In genomic region chr5:27087820-27088219, GRCh38 we compare ENCODE assay signal across 14 cellular contexts. TPM values are rescaled to one million over a fixed set of nuclear protein-coding genes. Genes with fewer than 3 reads are reported as not detected.
A peak's percentile ranks its signal among the peaks of the same experiment; 100 is the strongest.
DNase-seq lines count a peak whose midpoint lies in the region; ATAC-seq, FAIRE-seq and TF ChIP-seq lines count a peak whose summit lies in the region.
"Had no signal": no experiment of that assay in that cellular context is flagged by ENCODE, and none has a peak within 500 bp of the region (broad histone marks: within the 10 kb centered on the region; RNA-seq: fewer than 3 reads in every experiment).

No MANE protein-coding gene starts in this region.

- no peaks in the 10 kb centered on the region for H3K9me3 ChIP-seq in OCI-LY3 (ENCODE audit: insufficient read depth, low read length)
- H3K9me3 ChIP-seq: BLaER1 treated with 17β-estradiol and CSF1 and Interleukin-3, amounts not matched to agents 10 nM and 100 nM had no signal

- TF ChIP-seq POLR2A in H54 (IDR thresholded peaks at IDR 0.05; ENCODE audit: low read depth, low read length), result no peak

- H3K4me1 ChIP-seq in OCI-LY3 (ENCODE audit: low read length), result no peaks in the 10 kb centered on the region
- H3K4me1 ChIP-seq: BLaER1 treated with 17β-estradiol and CSF1 and Interleukin-3, amounts not matched to agents 10 nM and 100 nM had no signal

- FAIRE-seq in H54 (lab: Jason Lieb, UNC), result peak; percentile 23

- TF ChIP-seq CTCF in OCI-LY3 (IDR thresholded peaks at IDR 0.05; ENCODE audit: low read depth, low read length), result no peak

- no peak overlapping the region for H3K27ac ChIP-seq in OCI-LY3 (ENCODE audit: low read length)
- H3K27ac ChIP-seq: BLaER1 treated with 17β-estradiol and CSF1 and Interleukin-3, amounts not matched to agents 10 nM and 100 nM had no signal

- no peaks in the 10 kb centered on the region for H3K36me3 ChIP-seq in OCI-LY3 (replicated peaks; ENCODE audit: low read depth, low read length)
- H3K36me3 ChIP-seq: BLaER1 treated with 17β-estradiol and CSF1 and Interleukin-3, amounts not matched to agents 10 nM and 100 nM had no signal

- H3K9ac ChIP-seq in OCI-LY3 (ENCODE audit: low read length), result no peak overlapping the region
- H3K9ac ChIP-seq: BLaER1 treated with 17β-estradiol and CSF1 and Interleukin-3, amounts not matched to agents 10 nM and 100 nM had no signal

- H3K4me2 ChIP-seq in OCI-LY3 (ENCODE audit: low read length), result no peak overlapping the region
- H3K4me2 ChIP-seq: BLaER1 treated with 17β-estradiol and CSF1 and Interleukin-3, amounts not matched to agents 10 nM and 100 nM had no signal

- no peak overlapping the region for H3K4me3 ChIP-seq in OCI-LY3 (ENCODE audit: low read length)
- H3K4me3 ChIP-seq: BLaER1 treated with 17β-estradiol and CSF1 and Interleukin-3, amounts not matched to agents 10 nM and 100 nM had no signal

- ATAC-seq in HG02973 (IDR thresholded peaks at IDR 0.05; ENCODE audit: unreplicated experiment), result no peak
- ATAC-seq: HCT116 had no signal

- H4K20me1 ChIP-seq in OCI-LY3 (ENCODE audit: insufficient read depth, low read length), result no peaks in the 10 kb centered on the region
- H4K20me1 ChIP-seq: BLaER1 treated with 17β-estradiol and CSF1 and Interleukin-3, amounts not matched to agents 10 nM and 100 nM had no signal

- H2AFZ ChIP-seq in OCI-LY3 (ENCODE audit: low read depth, low read length), result peak overlapping the region; percentile 65

- no peaks in the 10 kb centered on the region for H3K27me3 ChIP-seq in OCI-LY3 (ENCODE audit: low read depth, low read length)
- H3K27me3 ChIP-seq: BLaER1 treated with 17β-estradiol and CSF1 and Interleukin-3, amounts not matched to agents 10 nM and 100 nM had no signal

- H3K79me2 ChIP-seq in OCI-LY3 (ENCODE audit: low read length), result no peaks in the 10 kb centered on the region

- intact Hi-C loops in cardiac septum (cut with DNase I), result no loop called here

- DNase-seq in H54 (ENCODE audit: insufficient read length, low spot score) (no peak), left kidney (ENCODE audit: low read depth, low spot score) (peak; percentile 12), superior temporal gyrus (ENCODE audit: extremely low spot score) (peak; percentile 39), glomerular visceral epithelial cell (ENCODE audit: extremely low spot score) (no peak), cardiac septum (ENCODE audit: low spot score) (no peak)
- DNase-seq: ACHN; CD4-positive, CD25-positive, alpha-beta regulatory T cell; DMS53 had no signal

RNA-seq across cellular contexts. Expression of gene CDH9, which starts 49.4 kb away (rescaled TPM):
- total RNA-seq in cardiac septum, result not detected
- total RNA-seq: CD4-positive, CD25-positive, alpha-beta regulatory T cell; H4; HT1080 had no signal

Comparison
In these comparisons a context has a peak if more than half of its experiments do, and no peak if none do; other contexts are left out.
1. DNase-seq: peak in left kidney (single experiment) and superior temporal gyrus (single experiment); none in H54 (single experiment), glomerular visceral epithelial cell (single experiment) and cardiac septum (single experiment).